Comparison of ENCODE assay signal across 1 cellular context in the genomic region with DNA sequence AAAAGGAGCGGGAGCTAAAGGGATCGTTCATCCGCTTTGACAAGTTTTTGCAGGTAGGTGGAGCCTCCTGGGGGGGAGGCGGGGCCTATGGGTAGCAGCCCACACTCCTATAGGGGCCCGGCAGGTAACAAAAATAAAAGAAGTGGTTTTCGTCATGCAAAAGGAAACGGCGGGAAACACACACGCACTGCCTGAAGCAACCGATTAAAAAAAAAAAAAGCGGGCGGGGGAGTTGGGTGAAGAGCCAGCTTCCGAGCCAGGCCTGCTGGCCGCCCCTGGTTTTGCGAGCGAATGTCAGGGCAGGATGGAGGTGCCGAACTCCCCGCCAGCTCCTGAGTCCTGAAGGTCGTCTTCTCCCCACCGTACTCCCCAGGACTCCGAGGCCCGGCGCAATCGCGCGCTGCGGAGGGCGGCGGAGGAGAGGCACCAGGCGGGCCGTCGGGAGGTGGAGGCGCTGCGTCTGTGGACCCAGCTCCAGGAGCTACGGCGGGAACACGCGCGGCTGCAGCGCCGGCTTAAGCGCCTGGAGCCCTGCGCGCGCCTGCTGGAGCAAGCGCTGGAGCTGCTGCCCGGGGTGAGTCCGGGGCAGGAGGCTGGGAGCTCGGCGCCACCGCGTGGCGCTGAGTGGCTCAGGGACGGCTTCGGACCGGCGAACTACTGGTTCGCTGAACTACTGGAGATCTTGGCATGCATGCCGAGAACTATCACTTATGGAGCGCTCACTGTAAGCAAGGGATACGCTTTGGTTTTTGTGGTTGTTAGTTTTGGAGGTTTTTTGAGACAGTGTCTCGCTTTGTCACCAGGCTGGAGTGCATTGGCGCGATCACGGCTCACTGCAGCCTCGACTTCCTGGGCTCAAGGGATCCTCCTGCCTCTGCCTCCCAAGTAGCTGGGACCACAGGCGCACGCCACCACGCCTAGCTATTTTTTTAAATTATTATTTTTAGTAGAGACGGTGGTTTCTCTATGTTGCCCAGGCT.
TF ChIP-seq lines count a peak whose summit lies in the region.

No MANE protein-coding gene starts in this region.

TF ChIP-seq in HepG2, 621 proteins besides CTCF, POLR2A, EP300 and RAD21 (continued from another document and continues in another):
- TF ChIP-seq RAD51 (IDR thresholded peaks at IDR 0.05; ENCODE audit: borderline replicate concordance), result no peak
- TF ChIP-seq, protein P1, sequence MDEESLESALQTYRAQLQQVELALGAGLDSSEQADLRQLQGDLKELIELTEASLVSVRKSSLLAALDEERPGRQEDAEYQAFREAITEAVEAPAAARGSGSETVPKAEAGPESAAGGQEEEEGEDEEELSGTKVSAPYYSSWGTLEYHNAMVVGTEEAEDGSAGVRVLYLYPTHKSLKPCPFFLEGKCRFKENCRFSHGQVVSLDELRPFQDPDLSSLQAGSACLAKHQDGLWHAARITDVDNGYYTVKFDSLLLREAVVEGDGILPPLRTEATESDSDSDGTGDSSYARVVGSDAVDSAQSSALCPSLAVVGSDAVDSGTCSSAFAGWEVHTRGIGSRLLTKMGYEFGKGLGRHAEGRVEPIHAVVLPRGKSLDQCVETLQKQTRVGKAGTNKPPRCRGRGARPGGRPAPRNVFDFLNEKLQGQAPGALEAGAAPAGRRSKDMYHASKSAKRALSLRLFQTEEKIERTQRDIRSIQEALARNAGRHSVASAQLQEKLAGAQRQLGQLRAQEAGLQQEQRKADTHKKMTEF (CRISPR knock-in tag; IDR thresholded peaks at IDR 0.05), result 0 out of 2 replicates have a peak, but pooled peaks have one; percentile 30
- TF ChIP-seq, protein P2, sequence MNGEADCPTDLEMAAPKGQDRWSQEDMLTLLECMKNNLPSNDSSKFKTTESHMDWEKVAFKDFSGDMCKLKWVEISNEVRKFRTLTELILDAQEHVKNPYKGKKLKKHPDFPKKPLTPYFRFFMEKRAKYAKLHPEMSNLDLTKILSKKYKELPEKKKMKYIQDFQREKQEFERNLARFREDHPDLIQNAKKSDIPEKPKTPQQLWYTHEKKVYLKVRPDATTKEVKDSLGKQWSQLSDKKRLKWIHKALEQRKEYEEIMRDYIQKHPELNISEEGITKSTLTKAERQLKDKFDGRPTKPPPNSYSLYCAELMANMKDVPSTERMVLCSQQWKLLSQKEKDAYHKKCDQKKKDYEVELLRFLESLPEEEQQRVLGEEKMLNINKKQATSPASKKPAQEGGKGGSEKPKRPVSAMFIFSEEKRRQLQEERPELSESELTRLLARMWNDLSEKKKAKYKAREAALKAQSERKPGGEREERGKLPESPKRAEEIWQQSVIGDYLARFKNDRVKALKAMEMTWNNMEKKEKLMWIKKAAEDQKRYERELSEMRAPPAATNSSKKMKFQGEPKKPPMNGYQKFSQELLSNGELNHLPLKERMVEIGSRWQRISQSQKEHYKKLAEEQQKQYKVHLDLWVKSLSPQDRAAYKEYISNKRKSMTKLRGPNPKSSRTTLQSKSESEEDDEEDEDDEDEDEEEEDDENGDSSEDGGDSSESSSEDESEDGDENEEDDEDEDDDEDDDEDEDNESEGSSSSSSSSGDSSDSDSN (CRISPR knock-in tag; IDR thresholded peaks at IDR 0.05), result peak; percentile 93
- no peak for TF ChIP-seq YEATS4 (CRISPR knock-in tag; IDR thresholded peaks at IDR 0.05; ENCODE audit: borderline replicate concordance)
- TF ChIP-seq HNF4A (CRISPR knock-in tag; IDR thresholded peaks at IDR 0.05), result peak; percentile 5; the same call in 1 of the 2 replicates
- no peak for TF ChIP-seq SMARCE1 (IDR thresholded peaks at IDR 0.05; ENCODE audit: borderline replicate concordance)
- TF ChIP-seq ZFP41 (CRISPR knock-in tag; IDR thresholded peaks at IDR 0.05; ENCODE audit: borderline replicate concordance), result peak; percentile 28; the same call in 1 of the 2 replicates
- TF ChIP-seq, protein P3, sequence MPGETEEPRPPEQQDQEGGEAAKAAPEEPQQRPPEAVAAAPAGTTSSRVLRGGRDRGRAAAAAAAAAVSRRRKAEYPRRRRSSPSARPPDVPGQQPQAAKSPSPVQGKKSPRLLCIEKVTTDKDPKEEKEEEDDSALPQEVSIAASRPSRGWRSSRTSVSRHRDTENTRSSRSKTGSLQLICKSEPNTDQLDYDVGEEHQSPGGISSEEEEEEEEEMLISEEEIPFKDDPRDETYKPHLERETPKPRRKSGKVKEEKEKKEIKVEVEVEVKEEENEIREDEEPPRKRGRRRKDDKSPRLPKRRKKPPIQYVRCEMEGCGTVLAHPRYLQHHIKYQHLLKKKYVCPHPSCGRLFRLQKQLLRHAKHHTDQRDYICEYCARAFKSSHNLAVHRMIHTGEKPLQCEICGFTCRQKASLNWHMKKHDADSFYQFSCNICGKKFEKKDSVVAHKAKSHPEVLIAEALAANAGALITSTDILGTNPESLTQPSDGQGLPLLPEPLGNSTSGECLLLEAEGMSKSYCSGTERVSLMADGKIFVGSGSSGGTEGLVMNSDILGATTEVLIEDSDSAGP (CRISPR knock-in tag; IDR thresholded peaks at IDR 0.05; ENCODE audit: borderline replicate concordance), result peak; percentile 38; the same call in 1 of the 2 replicates
- TF ChIP-seq, protein P4, sequence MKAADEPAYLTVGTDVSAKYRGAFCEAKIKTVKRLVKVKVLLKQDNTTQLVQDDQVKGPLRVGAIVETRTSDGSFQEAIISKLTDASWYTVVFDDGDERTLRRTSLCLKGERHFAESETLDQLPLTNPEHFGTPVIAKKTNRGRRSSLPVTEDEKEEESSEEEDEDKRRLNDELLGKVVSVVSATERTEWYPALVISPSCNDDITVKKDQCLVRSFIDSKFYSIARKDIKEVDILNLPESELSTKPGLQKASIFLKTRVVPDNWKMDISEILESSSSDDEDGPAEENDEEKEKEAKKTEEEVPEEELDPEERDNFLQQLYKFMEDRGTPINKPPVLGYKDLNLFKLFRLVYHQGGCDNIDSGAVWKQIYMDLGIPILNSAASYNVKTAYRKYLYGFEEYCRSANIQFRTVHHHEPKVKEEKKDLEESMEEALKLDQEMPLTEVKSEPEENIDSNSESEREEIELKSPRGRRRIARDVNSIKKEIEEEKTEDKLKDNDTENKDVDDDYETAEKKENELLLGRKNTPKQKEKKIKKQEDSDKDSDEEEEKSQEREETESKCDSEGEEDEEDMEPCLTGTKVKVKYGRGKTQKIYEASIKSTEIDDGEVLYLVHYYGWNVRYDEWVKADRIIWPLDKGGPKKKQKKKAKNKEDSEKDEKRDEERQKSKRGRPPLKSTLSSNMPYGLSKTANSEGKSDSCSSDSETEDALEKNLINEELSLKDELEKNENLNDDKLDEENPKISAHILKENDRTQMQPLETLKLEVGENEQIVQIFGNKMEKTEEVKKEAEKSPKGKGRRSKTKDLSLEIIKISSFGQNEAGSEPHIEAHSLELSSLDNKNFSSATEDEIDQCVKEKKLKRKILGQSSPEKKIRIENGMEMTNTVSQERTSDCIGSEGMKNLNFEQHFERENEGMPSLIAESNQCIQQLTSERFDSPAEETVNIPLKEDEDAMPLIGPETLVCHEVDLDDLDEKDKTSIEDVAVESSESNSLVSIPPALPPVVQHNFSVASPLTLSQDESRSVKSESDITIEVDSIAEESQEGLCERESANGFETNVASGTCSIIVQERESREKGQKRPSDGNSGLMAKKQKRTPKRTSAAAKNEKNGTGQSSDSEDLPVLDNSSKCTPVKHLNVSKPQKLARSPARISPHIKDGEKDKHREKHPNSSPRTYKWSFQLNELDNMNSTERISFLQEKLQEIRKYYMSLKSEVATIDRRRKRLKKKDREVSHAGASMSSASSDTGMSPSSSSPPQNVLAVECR (CRISPR knock-in tag; IDR thresholded peaks at IDR 0.05; ENCODE audit: borderline replicate concordance), result peak; percentile 40; the same call in 1 of the 2 replicates
- TF ChIP-seq MTF2 (CRISPR knock-in tag; IDR thresholded peaks at IDR 0.05; ENCODE audit: borderline replicate concordance), result peak; percentile 90; the same call in 1 of the 2 replicates
- TF ChIP-seq KMT2A (CRISPR knock-in tag; IDR thresholded peaks at IDR 0.05), result no peak
- TF ChIP-seq, protein P5, sequence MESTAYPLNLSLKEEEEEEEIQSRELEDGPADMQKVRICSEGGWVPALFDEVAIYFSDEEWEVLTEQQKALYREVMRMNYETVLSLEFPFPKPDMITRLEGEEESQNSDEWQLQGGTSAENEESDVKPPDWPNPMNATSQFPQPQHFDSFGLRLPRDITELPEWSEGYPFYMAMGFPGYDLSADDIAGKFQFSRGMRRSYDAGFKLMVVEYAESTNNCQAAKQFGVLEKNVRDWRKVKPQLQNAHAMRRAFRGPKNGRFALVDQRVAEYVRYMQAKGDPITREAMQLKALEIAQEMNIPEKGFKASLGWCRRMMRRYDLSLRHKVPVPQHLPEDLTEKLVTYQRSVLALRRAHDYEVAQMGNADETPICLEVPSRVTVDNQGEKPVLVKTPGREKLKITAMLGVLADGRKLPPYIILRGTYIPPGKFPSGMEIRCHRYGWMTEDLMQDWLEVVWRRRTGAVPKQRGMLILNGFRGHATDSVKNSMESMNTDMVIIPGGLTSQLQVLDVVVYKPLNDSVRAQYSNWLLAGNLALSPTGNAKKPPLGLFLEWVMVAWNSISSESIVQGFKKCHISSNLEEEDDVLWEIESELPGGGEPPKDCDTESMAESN (CRISPR knock-in tag; conservative IDR thresholded peaks at IDR 0.05), result 0 out of 2 replicates have a peak, but pooled peaks have one; percentile 49
- TF ChIP-seq ZFX (CRISPR knock-in tag; IDR thresholded peaks at IDR 0.05; ENCODE audit: low read depth), result peak; percentile 32; the same call in 1 of the 2 replicates
- no peak for TF ChIP-seq SP5 (CRISPR knock-in tag; IDR thresholded peaks at IDR 0.05; ENCODE audit: borderline replicate concordance, low read depth)
- TF ChIP-seq MIXL1 (CRISPR knock-in tag; IDR thresholded peaks at IDR 0.05), result no peak
- TF ChIP-seq, protein P6, sequence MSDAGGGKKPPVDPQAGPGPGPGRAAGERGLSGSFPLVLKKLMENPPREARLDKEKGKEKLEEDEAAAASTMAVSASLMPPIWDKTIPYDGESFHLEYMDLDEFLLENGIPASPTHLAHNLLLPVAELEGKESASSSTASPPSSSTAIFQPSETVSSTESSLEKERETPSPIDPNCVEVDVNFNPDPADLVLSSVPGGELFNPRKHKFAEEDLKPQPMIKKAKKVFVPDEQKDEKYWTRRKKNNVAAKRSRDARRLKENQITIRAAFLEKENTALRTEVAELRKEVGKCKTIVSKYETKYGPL (CRISPR knock-in tag; IDR thresholded peaks at IDR 0.05), result no peak
- no peak for TF ChIP-seq KDM6A (CRISPR knock-in tag; IDR thresholded peaks at IDR 0.05; ENCODE audit: low read depth)
- TF ChIP-seq BCL6 (CRISPR knock-in tag; IDR thresholded peaks at IDR 0.05), result 0 out of 2 replicates have a peak, but pooled peaks have one; percentile 16
- TF ChIP-seq TBX2 (CRISPR knock-in tag; IDR thresholded peaks at IDR 0.05; ENCODE audit: borderline replicate concordance), result peak; percentile 31; the same call in 1 of the 2 replicates
- TF ChIP-seq ZNF253 (CRISPR knock-in tag; IDR thresholded peaks at IDR 0.05; ENCODE audit: borderline replicate concordance), result no peak
- TF ChIP-seq TARDBP (CRISPR knock-in tag; IDR thresholded peaks at IDR 0.05), result 0 out of 2 replicates have a peak, but pooled peaks have one; percentile 26
- TF ChIP-seq ZSCAN25 (CRISPR knock-in tag; IDR thresholded peaks at IDR 0.05), result 0 out of 2 replicates have a peak, but pooled peaks have one; percentile 24
- TF ChIP-seq, protein P7, sequence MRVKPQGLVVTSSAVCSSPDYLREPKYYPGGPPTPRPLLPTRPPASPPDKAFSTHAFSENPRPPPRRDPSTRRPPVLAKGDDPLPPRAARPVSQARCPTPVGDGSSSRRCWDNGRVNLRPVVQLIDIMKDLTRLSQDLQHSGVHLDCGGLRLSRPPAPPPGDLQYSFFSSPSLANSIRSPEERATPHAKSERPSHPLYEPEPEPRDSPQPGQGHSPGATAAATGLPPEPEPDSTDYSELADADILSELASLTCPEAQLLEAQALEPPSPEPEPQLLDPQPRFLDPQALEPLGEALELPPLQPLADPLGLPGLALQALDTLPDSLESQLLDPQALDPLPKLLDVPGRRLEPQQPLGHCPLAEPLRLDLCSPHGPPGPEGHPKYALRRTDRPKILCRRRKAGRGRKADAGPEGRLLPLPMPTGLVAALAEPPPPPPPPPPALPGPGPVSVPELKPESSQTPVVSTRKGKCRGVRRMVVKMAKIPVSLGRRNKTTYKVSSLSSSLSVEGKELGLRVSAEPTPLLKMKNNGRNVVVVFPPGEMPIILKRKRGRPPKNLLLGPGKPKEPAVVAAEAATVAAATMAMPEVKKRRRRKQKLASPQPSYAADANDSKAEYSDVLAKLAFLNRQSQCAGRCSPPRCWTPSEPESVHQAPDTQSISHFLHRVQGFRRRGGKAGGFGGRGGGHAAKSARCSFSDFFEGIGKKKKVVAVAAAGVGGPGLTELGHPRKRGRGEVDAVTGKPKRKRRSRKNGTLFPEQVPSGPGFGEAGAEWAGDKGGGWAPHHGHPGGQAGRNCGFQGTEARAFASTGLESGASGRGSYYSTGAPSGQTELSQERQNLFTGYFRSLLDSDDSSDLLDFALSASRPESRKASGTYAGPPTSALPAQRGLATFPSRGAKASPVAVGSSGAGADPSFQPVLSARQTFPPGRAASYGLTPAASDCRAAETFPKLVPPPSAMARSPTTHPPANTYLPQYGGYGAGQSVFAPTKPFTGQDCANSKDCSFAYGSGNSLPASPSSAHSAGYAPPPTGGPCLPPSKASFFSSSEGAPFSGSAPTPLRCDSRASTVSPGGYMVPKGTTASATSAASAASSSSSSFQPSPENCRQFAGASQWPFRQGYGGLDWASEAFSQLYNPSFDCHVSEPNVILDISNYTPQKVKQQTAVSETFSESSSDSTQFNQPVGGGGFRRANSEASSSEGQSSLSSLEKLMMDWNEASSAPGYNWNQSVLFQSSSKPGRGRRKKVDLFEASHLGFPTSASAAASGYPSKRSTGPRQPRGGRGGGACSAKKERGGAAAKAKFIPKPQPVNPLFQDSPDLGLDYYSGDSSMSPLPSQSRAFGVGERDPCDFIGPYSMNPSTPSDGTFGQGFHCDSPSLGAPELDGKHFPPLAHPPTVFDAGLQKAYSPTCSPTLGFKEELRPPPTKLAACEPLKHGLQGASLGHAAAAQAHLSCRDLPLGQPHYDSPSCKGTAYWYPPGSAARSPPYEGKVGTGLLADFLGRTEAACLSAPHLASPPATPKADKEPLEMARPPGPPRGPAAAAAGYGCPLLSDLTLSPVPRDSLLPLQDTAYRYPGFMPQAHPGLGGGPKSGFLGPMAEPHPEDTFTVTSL (CRISPR knock-in tag; IDR thresholded peaks at IDR 0.05; ENCODE audit: borderline replicate concordance), result no peak
- TF ChIP-seq ZNF670 (CRISPR knock-in tag; IDR thresholded peaks at IDR 0.05; ENCODE audit: borderline replicate concordance), result no peak
- TF ChIP-seq IKZF5 (CRISPR knock-in tag; IDR thresholded peaks at IDR 0.05), result no peak
- TF ChIP-seq, protein P8, sequence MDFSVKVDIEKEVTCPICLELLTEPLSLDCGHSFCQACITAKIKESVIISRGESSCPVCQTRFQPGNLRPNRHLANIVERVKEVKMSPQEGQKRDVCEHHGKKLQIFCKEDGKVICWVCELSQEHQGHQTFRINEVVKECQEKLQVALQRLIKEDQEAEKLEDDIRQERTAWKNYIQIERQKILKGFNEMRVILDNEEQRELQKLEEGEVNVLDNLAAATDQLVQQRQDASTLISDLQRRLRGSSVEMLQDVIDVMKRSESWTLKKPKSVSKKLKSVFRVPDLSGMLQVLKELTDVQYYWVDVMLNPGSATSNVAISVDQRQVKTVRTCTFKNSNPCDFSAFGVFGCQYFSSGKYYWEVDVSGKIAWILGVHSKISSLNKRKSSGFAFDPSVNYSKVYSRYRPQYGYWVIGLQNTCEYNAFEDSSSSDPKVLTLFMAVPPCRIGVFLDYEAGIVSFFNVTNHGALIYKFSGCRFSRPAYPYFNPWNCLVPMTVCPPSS (IDR thresholded peaks at IDR 0.05), result no peak
